ENCODE assay signal across 11 cellular contexts in the genomic region with DNA sequence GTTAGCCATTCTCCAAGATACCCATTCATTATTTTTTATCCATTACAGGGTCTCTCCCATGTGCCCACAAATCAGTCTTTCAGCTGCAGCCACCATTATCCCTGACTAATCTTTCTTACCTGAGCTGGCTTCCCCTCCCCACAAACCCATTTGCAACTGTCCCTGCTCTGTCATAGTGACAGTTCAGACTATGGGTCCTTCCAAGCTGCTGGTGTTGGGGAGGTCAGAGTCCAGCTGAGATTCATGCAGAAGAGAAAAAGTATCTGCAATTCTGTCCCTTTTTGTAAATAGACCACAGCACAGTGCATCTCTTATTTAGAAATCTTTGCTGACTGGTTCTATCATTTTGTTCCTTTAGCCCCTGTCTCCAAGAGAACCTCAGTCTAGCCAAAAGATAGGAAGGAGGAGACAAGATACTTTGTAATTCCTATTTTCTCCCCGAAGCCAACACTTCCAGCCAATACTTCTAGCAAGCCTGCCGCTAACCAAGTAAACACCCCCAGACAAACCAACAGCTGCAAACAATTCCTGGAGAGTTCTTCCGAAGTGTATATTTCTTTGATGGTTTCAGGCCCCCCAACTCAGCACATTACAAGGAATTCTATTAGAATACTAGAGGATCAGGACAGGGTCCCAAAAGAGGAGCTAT.
DNase-seq lines count a peak whose midpoint lies in the region; ATAC-seq and TF ChIP-seq lines count a peak whose summit lies in the region.
"Had no signal": no experiment of that assay in that cellular context is flagged by ENCODE, and none has a peak within 500 bp of the region (broad histone marks: within the 10 kb centered on the region; RNA-seq: fewer than 3 reads in every experiment).

No MANE protein-coding gene starts in this region.

- H3K9ac ChIP-seq in adipocyte (ENCODE audit: low read length) (peak overlapping the region; percentile 39), fibroblast of lung (ENCODE audit: insufficient read depth, low read length) (no peak overlapping the region)

- no peak for ATAC-seq in mucosa of descending colon
- no peak for ATAC-seq in HG03442 (IDR thresholded peaks at IDR 0.05; ENCODE audit: unreplicated experiment)
- no peak for ATAC-seq in HG02678 (IDR thresholded peaks at IDR 0.05; ENCODE audit: unreplicated experiment)
- ATAC-seq: T-helper 17 cell had no signal

- H4K20me1 ChIP-seq in fibroblast of lung (ENCODE audit: control insufficient read depth, extremely low read depth, insufficient read depth, low read length) = no peaks in the 10 kb centered on the region

- TF ChIP-seq CTCF in fibroblast of lung (conservative IDR thresholded peaks at IDR 0.05 in 1 of 2, IDR thresholded peaks at IDR 0.05 in 1 of 2; ENCODE audit: low read depth in 1 of 2, low read length in 2 of 2) = no peak
- TF ChIP-seq CTCF in mucosa of descending colon (IDR thresholded peaks at IDR 0.05) = no peak

- no peak overlapping the region for H2AFZ ChIP-seq in fibroblast of lung (ENCODE audit: low read length)

- intact Hi-C loops in mucosa of descending colon (cut with DNase I, micrococcal nuclease) = no loop called here

- peak overlapping the region; percentile 57 for H3K4me2 ChIP-seq in fibroblast of lung (ENCODE audit: extremely low read depth, insufficient read depth, low read length)

- H3K79me2 ChIP-seq in fibroblast of lung (ENCODE audit: control insufficient read depth, insufficient read depth, low read length) = no peaks in the 10 kb centered on the region

- no peaks in the 10 kb centered on the region for H3K27me3 ChIP-seq in adipocyte (replicated peaks; ENCODE audit: control insufficient read depth, insufficient read depth, low read length)
- no peaks in the 10 kb centered on the region for H3K27me3 ChIP-seq in fibroblast of lung (ENCODE audit: control insufficient read depth, insufficient read depth, low read length)

- no peak overlapping the region for H3K27ac ChIP-seq in fibroblast of lung (ENCODE audit: insufficient read depth, low read length)
- H3K27ac ChIP-seq in substantia nigra (ENCODE audit: low read depth, low read length, poor library complexity, severe bottlenecking) = peak overlapping the region; percentile 26
- H3K27ac ChIP-seq: C4-2B had no signal

- peak; percentile 4 for DNase-seq in adipocyte (ENCODE audit: low read depth)
- no peak for DNase-seq in fibroblast of lung (ENCODE audit: low read depth in 2 of 2)
- peak; percentile 83 for DNase-seq in myocyte (ENCODE audit: low read depth)
- DNase-seq in substantia nigra (lab: John Stamatoyannopoulos, UW) = no peak
- DNase-seq in mucosa of descending colon = no peak
- DNase-seq in NCI-H2171 (lab: John Stamatoyannopoulos, UW) = no peak
- DNase-seq: activated CD4-positive, alpha-beta T cell treated with anti-CD3 and anti-CD28 coated beads for 1 hour; T-helper 17 cell had no signal

- H3K36me3 ChIP-seq in adipocyte (ENCODE audit: control insufficient read depth, insufficient read depth, low read length, severe bottlenecking) (no peaks in the 10 kb centered on the region), fibroblast of lung (ENCODE audit: control insufficient read depth, insufficient read depth, low read length) (no peaks in the 10 kb centered on the region), mucosa of descending colon (ENCODE audit: low read depth) (no peaks in the 10 kb centered on the region)

- no peaks in the 10 kb centered on the region for H3K9me3 ChIP-seq in adipocyte (ENCODE audit: control insufficient read depth, low read length)
- H3K9me3 ChIP-seq in fibroblast of lung (ENCODE audit: control insufficient read depth, insufficient read depth, low read depth, low read length) = no peaks in the 10 kb centered on the region
- no peaks in the 10 kb centered on the region for H3K9me3 ChIP-seq in mucosa of descending colon

- peaks cover 67% of the 10 kb centered on the region for H3K4me1 ChIP-seq in adipocyte (ENCODE audit: control insufficient read depth, insufficient read depth, low read length)
- H3K4me1 ChIP-seq in fibroblast of lung (ENCODE audit: control insufficient read depth, extremely low read depth, insufficient read depth, low read length) = peaks cover 18% of the 10 kb centered on the region
- no peaks in the 10 kb centered on the region for H3K4me1 ChIP-seq in mucosa of descending colon (ENCODE audit: low read depth)

- peak overlapping the region; percentile 32 for H3K4me3 ChIP-seq in adipocyte (ENCODE audit: low read length)
- H3K4me3 ChIP-seq in fibroblast of lung (replicated peaks in 1 of 4; ENCODE audit: control extremely low read depth in 1 of 4, insufficient read depth in 1 of 4, low read depth in 3 of 4, low read length in 4 of 4) = no peak overlapping the region
- H3K4me3 ChIP-seq in mucosa of descending colon = no peak overlapping the region

Comparison
In these comparisons a context has a peak if more than half of its experiments do, and no peak if none do; other contexts are left out.
1. DNase-seq: peak in adipocyte (single experiment) and myocyte (single experiment); none in fibroblast of lung (0 of 2), substantia nigra (0 of 49), mucosa of descending colon (0 of 3) and NCI-H2171 (single experiment).